9 cellular contexts compared by ENCODE assay signal in the genomic region with DNA sequence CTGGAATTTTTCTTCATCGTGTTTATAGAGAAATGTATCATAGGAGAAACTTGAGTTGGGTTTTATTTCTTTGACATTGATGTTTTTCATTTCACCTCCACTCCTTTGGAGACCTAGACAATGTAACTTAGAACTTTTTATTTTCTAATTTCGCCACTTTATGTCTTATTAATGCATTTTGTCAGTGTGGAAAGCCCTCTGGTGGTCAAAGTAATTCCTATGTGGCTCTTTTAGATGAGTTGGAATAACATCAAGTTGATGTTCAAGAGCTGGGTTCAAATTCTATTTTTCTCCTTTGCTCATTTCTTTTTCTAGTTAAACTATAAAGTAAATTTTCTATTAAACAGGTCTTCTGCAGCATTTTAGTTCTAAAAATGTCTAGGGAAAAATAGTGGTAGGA.
DNase-seq lines count a peak whose midpoint lies in the region; ATAC-seq and TF ChIP-seq lines count a peak whose summit lies in the region.
"Had no signal": no experiment of that assay in that cellular context is flagged by ENCODE, and none has a peak within 500 bp of the region (broad histone marks: within the 10 kb centered on the region; RNA-seq: fewer than 3 reads in every experiment).

No MANE protein-coding gene starts in this region.

- H2AFZ ChIP-seq in Karpas-422 (ENCODE audit: low read length) = no peak overlapping the region

- no peaks in the 10 kb centered on the region for H3K36me3 ChIP-seq in Karpas-422 (ENCODE audit: insufficient read depth, low read length)

- H3K9me2 ChIP-seq in Karpas-422 (replicated peaks; ENCODE audit: insufficient read depth, low read length) = no peaks in the 10 kb centered on the region

- H4K20me1 ChIP-seq in Karpas-422 (ENCODE audit: insufficient read depth, low read depth, low read length) = no peaks in the 10 kb centered on the region

- H3K27me3 ChIP-seq in Karpas-422 (ENCODE audit: low read length) = no peaks in the 10 kb centered on the region

- H3K4me3 ChIP-seq in AG09309 (ENCODE audit: control insufficient read depth, low read depth, low read length) = no peak overlapping the region
- H3K4me3 ChIP-seq in Karpas-422 (ENCODE audit: low read length) = no peak overlapping the region
- H3K4me3 ChIP-seq in choroid plexus epithelial cell (ENCODE audit: low read depth, low read length) = no peak overlapping the region

- H3K79me2 ChIP-seq in Karpas-422 (ENCODE audit: low read length) = no peaks in the 10 kb centered on the region

- H3K4me2 ChIP-seq in Karpas-422 (ENCODE audit: low read depth, low read length, poor library complexity, severe bottlenecking) = no peak overlapping the region

- no peak overlapping the region for H3K9ac ChIP-seq in Karpas-422 (ENCODE audit: low read length)

- no peak overlapping the region for H3K27ac ChIP-seq in Karpas-422 (ENCODE audit: low read length)

- TF ChIP-seq CTCF in AG09309 (IDR thresholded peaks at IDR 0.05; ENCODE audit: control insufficient read depth, insufficient read depth, low read depth, low read length, missing control alignments) (peak; percentile 42), choroid plexus epithelial cell (conservative IDR thresholded peaks at IDR 0.05; ENCODE audit: low read depth, low read length) (peak; percentile 60)

- H3K4me1 ChIP-seq in Karpas-422 (ENCODE audit: low read length) = no peaks in the 10 kb centered on the region

- ATAC-seq in HG03045 (IDR thresholded peaks at IDR 0.05; ENCODE audit: unreplicated experiment) (no peak), HG03439 (IDR thresholded peaks at IDR 0.05; ENCODE audit: unreplicated experiment) (no peak)

- no peaks in the 10 kb centered on the region for H3K9me3 ChIP-seq in Karpas-422 (ENCODE audit: low read length)

- peak; percentile 3 for DNase-seq in AG09309 (ENCODE audit: low read depth)
- DNase-seq in Karpas-422 = peak; percentile 44
- peak; percentile 65 for DNase-seq in choroid plexus epithelial cell (ENCODE audit: low read depth)
- DNase-seq in midbrain (lab: John Stamatoyannopoulos, UW) = peak; percentile 14
- DNase-seq in activated naive CD4-positive, alpha-beta T cell treated with Interleukin-2 at 50 U/mL for 16 hours = no peak
- DNase-seq in COLO668 (lab: John Stamatoyannopoulos, UW; ENCODE audit: unreplicated experiment) = no peak
- DNase-seq: activated naive CD4-positive, alpha-beta T cell treated with anti-CD3 and anti-CD28 coated beads, Interleukin-2, amount 10 ng/mL, durations not matched to agents 7 days and 5 days had no signal

Comparison
In these comparisons a context has a peak if more than half of its experiments do, and no peak if none do; other contexts are left out.
1. DNase-seq: peak in AG09309 (single experiment), Karpas-422 (single experiment), choroid plexus epithelial cell (single experiment) and midbrain (single experiment); none in activated naive CD4-positive, alpha-beta T cell treated with Interleukin-2 at 50 U/mL for 16 hours (single experiment) and COLO668 (single experiment).